11 cellular contexts compared by ENCODE assay signal in genomic region chr15:41281236-41281635, GRCh38. TPM values are rescaled to one million over a fixed set of nuclear protein-coding genes. Genes with fewer than 3 reads are reported as not detected.
A peak's percentile ranks its signal among the peaks of the same experiment; 100 is the strongest.
DNase-seq lines count a peak whose midpoint lies in the region; ATAC-seq, FAIRE-seq and TF ChIP-seq lines count a peak whose summit lies in the region.
"Had no signal": no experiment of that assay in that cellular context is flagged by ENCODE, and none has a peak within 500 bp of the region (broad histone marks: within the 10 kb centered on the region; RNA-seq: fewer than 3 reads in every experiment).

No MANE protein-coding gene starts in this region.

- peak; percentile 93 for FAIRE-seq in H54 (lab: Jason Lieb, UNC)

- DNase-seq in A172 (ENCODE audit: low spot score) (peak; percentile 78), H54 (ENCODE audit: insufficient read length, low spot score) (peak; percentile 71), SW480 (ENCODE audit: low spot score) (peak; percentile 11), fibroblast of peridontal ligament (ENCODE audit: extremely low read depth) (peak; percentile 89), SIG-M5 treated with dmso at 0.1 percent for 504 hours (lab: John Stamatoyannopoulos, UW; ENCODE audit: unreplicated experiment) (no peak), Ammon's horn (ENCODE audit: low spot score) (no peak)
- no peak for DNase-seq in activated CD4-positive, alpha-beta T cell treated with anti-CD3 and anti-CD28 coated beads, Interleukin-2, amount 50 U/mL, for 48 hours
- DNase-seq: activated naive CD4-positive, alpha-beta T cell; endodermal cell; NCI-H1048 had no signal

- no peak for ATAC-seq in GM19324 (IDR thresholded peaks at IDR 0.05; ENCODE audit: low FRiP score, unreplicated experiment)

- TF ChIP-seq POLR2A in H54 (IDR thresholded peaks at IDR 0.05; ENCODE audit: low read depth, low read length) = no peak

RNA-seq across cellular contexts. Expression of gene CHP1, which starts 50.2 kb away (rescaled TPM):
- total RNA-seq in A172 (2014; rRNA removed; shearing (Covaris generic)) = 63.7 and 81.4 TPM in 2 replicates

RNA-seq across cellular contexts. Expression of gene EXD1, which starts 50.7 kb away (rescaled TPM):
- total RNA-seq in A172 (2014; rRNA removed; shearing (Covaris generic)) = not detected in 2 replicates

RNA-seq across cellular contexts. Expression of gene OIP5, which starts 51.2 kb away (rescaled TPM):
- total RNA-seq in A172 (2014; rRNA removed; shearing (Covaris generic)) = 38.0 and 41.6 TPM in 2 replicates

RNA-seq across cellular contexts. Expression of gene NUSAP1, which starts 51.4 kb away (rescaled TPM):
- 182 and 215 TPM in 2 replicates for total RNA-seq in A172 (2014; rRNA removed; shearing (Covaris generic))

Comparison
In these comparisons a context has a peak if more than half of its experiments do, and no peak if none do; other contexts are left out.
1. DNase-seq: peak in A172 (single experiment), H54 (single experiment), SW480 (single experiment) and fibroblast of peridontal ligament (single experiment); none in SIG-M5 treated with dmso at 0.1 percent for 504 hours (single experiment), activated CD4-positive, alpha-beta T cell treated with anti-CD3 and anti-CD28 coated beads, Interleukin-2, amount 50 U/mL, for 48 hours (0 of 2) and Ammon's horn (single experiment).